Comparison of ENCODE assay signal across 29 cellular contexts in genomic region chr1:236877661-236878060, GRCh38.
"Had no signal": no experiment of that assay in that cellular context is flagged by ENCODE, and none has a peak within 500 bp of the region (broad histone marks: within the 10 kb centered on the region; RNA-seq: fewer than 3 reads in every experiment).

No MANE protein-coding gene starts in this region.

- H3K27me3 ChIP-seq: neural progenitor cell, pancreas, spleen, suprapubic skin, testis, tibial artery, transverse colon, upper lobe of right lung, uterus had no signal

- FAIRE-seq: pancreas had no signal

- H3K27ac ChIP-seq: neural progenitor cell, pancreas, psoas muscle, skin epidermis, spleen, suprapubic skin, testis, tibial artery, transverse colon, upper lobe of right lung, uterus had no signal

- H2AFZ ChIP-seq: neural progenitor cell had no signal

- H3K9ac ChIP-seq: neural progenitor cell had no signal

- H3K4me3 ChIP-seq: neural progenitor cell, pancreas, psoas muscle, skin epidermis, smooth muscle cell, spleen, suprapubic skin, testis, tibial artery, transverse colon, upper lobe of right lung, uterus had no signal

- H3K36me3 ChIP-seq: uterus had no signal

- H3K4me3 Mint-ChIP-seq: naive thymus-derived CD4-positive, alpha-beta T cell; natural killer cell; nephron; neural progenitor cell; stimulated activated memory B cell treated with anti-CD40 and anti-IgM and Interleukin-4, amounts not matched to agents 10 μg/mL and 1 μg/mL and 100 μg/mL, for 72 hours; stimulated activated naive CD8-positive, alpha-beta T cell treated with anti-CD3 and anti-CD28 coated beads, Interleukin-15, amount 100 ng/mL, for 72 hours; type B pancreatic cell had no signal

- H3K4me1 Mint-ChIP-seq: naive thymus-derived CD4-positive, alpha-beta T cell; natural killer cell; nephron; neural progenitor cell; stimulated activated memory B cell treated with anti-CD40 and anti-IgM and Interleukin-4, amounts not matched to agents 10 μg/mL and 1 μg/mL and 100 μg/mL, for 72 hours had no signal

- H3K4me2 ChIP-seq: neural progenitor cell, smooth muscle cell had no signal

- DNase-seq: naive thymus-derived CD4-positive, alpha-beta T cell; natural killer cell; occipital lobe; pancreas; psoas muscle; right cardiac atrium; spleen; stimulated activated CD4-positive, alpha-beta T cell treated with anti-CD3 and anti-CD28 coated beads, Interleukin-12 subunit alpha, Interleukin-12 subunit beta, amount 100 ng/mL, for 4 hours; stimulated activated CD4-positive, alpha-beta T cell treated with anti-CD3 and anti-CD28 coated beads, Interleukin-1b, Interleukin-23, amount 100 ng/mL, for 48 hours; stimulated activated CD4-positive, alpha-beta T cell treated with anti-CD3 and anti-CD28 coated beads, Interleukin-4, amount 100 ng/mL, for 1 hour; stimulated activated CD4-positive, alpha-beta T cell treated with anti-CD3 and anti-CD28 coated beads, Interleukin-4, amount 100 ng/mL, for 4 hours; stimulated activated CD8-positive, alpha-beta memory T cell treated with anti-CD3 and anti-CD28 coated beads, Interleukin-4, amount 100 ng/mL, for 48 hours; stimulated activated naive CD4-positive, alpha-beta T cell; stimulated activated naive CD8-positive, alpha-beta T cell treated with anti-CD3 and anti-CD28 coated beads, Interleukin-15, amount 100 ng/mL, for 72 hours; stimulated activated naive CD8-positive, alpha-beta T cell treated with anti-CD3 and anti-CD28 coated beads, Interleukin-15, Interleukin-2, amounts not matched to agents 100 U/mL and 50 U/mL, for 24 hours; substantia nigra; testis; tibial artery; transverse colon; upper lobe of right lung; uterus had no signal

- ATAC-seq: naive thymus-derived CD4-positive, alpha-beta T cell; natural killer cell; pancreas; psoas muscle; right cardiac atrium; sciatic nerve; stimulated activated memory B cell treated with anti-CD40 and anti-IgM and Interleukin-4, amounts not matched to agents 10 μg/mL and 1 μg/mL and 100 μg/mL, for 72 hours; stimulated activated naive CD8-positive, alpha-beta T cell treated with anti-CD3 and anti-CD28 coated beads, Interleukin-15, amount 100 ng/mL, for 72 hours; stimulated activated naive CD8-positive, alpha-beta T cell treated with anti-CD3 and anti-CD28 coated beads, Interleukin-15, Interleukin-2, amounts not matched to agents 100 U/mL and 50 U/mL, for 24 hours; upper lobe of right lung had no signal

- H3K9me3 ChIP-seq: pancreas, psoas muscle, spleen, suprapubic skin, testis, tibial artery, transverse colon, upper lobe of right lung, uterus had no signal

- H3K27ac Mint-ChIP-seq: naive thymus-derived CD4-positive, alpha-beta T cell; natural killer cell; nephron; neural progenitor cell; stimulated activated memory B cell treated with anti-CD40 and anti-IgM and Interleukin-4, amounts not matched to agents 10 μg/mL and 1 μg/mL and 100 μg/mL, for 72 hours; stimulated activated naive CD8-positive, alpha-beta T cell treated with anti-CD3 and anti-CD28 coated beads, Interleukin-15, amount 100 ng/mL, for 72 hours; type B pancreatic cell had no signal

- H3K4me1 ChIP-seq: neural progenitor cell, pancreas, psoas muscle, suprapubic skin, testis, tibial artery, transverse colon, upper lobe of right lung, uterus had no signal

- H3K9me3 Mint-ChIP-seq: naive thymus-derived CD4-positive, alpha-beta T cell; natural killer cell; nephron; neural progenitor cell; stimulated activated memory B cell treated with anti-CD40 and anti-IgM and Interleukin-4, amounts not matched to agents 10 μg/mL and 1 μg/mL and 100 μg/mL, for 72 hours; stimulated activated naive CD8-positive, alpha-beta T cell treated with anti-CD3 and anti-CD28 coated beads, Interleukin-15, amount 100 ng/mL, for 72 hours; type B pancreatic cell had no signal

- H3K27me3 Mint-ChIP-seq: naive thymus-derived CD4-positive, alpha-beta T cell; stimulated activated memory B cell treated with anti-CD40 and anti-IgM and Interleukin-4, amounts not matched to agents 10 μg/mL and 1 μg/mL and 100 μg/mL, for 72 hours; stimulated activated naive CD8-positive, alpha-beta T cell treated with anti-CD3 and anti-CD28 coated beads, Interleukin-15, amount 100 ng/mL, for 72 hours; type B pancreatic cell had no signal
